In genomic region chr9:109191746-109192145, GRCh38 we compare ENCODE assay signal across 4 cellular contexts. TPM values are rescaled to one million over a fixed set of nuclear protein-coding genes. Genes with fewer than 3 reads are reported as not detected.
"Had no signal": no experiment of that assay in that cellular context is flagged by ENCODE, and none has a peak within 500 bp of the region (broad histone marks: within the 10 kb centered on the region; RNA-seq: fewer than 3 reads in every experiment).

No MANE protein-coding gene starts in this region.

- H3K4me3 ChIP-seq: GM12878 had no signal

- ATAC-seq: GM12878 had no signal

- DNase-seq: GDM1, GF-D8 had no signal

RNA-seq across cellular contexts. Expression of gene FRRS1L, which starts 24.7 kb away (rescaled TPM):
- total RNA-seq: G401, GM12878 had no signal
- polyA plus RNA-seq: GM12878 had no signal
